In the genomic region with DNA sequence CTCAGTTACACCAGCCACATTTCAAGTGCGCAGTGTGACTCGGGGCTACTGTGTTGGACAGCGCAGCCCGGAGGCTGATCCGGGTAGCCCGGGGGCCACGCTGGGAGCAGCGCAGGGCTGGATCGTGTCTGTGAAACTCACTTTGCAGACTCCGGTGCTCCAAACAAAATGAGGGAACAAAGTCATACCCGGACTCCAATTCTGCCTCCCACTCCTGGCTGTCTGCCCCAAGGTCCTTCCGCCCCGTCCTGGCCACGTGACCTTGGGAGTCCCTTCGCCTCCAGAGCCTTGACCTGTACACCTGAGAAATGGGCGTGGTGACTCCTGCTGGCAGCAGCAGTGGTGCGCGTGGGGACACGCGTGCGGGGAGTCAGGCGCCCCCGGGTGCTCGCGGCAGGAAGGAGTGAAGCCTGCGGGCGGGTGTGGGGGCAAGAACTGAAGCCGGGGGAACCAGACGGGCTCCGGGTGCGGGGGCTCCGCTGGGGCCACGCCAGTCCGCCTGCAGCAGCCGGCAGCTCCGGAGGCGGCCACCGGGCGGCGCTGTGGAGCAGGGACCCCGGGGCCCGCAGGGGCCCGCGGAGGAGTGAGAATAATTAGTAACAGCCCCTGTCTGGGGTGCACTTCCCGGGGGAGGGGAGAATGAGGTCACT, we compare ENCODE assay signal across 9 cellular contexts. TPM values are rescaled to one million over a fixed set of nuclear protein-coding genes. Genes with fewer than 3 reads are reported as not detected.
DNase-seq lines count a peak whose midpoint lies in the region; ATAC-seq and TF ChIP-seq lines count a peak whose summit lies in the region.
"Had no signal": no experiment of that assay in that cellular context is flagged by ENCODE, and none has a peak within 500 bp of the region (broad histone marks: within the 10 kb centered on the region; RNA-seq: fewer than 3 reads in every experiment).

No MANE protein-coding gene starts in this region.

- DNase-seq in CD1c-positive myeloid dendritic cell (ENCODE audit: extremely low spot score) (peak; percentile 34), MM.1S (peak; percentile 15), left cardiac atrium (no peak), spleen (peak; percentile 74)
- DNase-seq in activated naive CD4-positive, alpha-beta T cell treated with Interleukin-2 at 50 U/mL for 16 hours, result peak; percentile 46

- H3K4me3 ChIP-seq in MM.1S (ENCODE audit: low read length) (peak overlapping the region; percentile 44), spleen (peak overlapping the region in 3 of 8 donors; percentile 12 to 46 (median 23))

- H3K4me2 ChIP-seq in MM.1S (ENCODE audit: low read depth, low read length), result peak overlapping the region; percentile 83

- no peak overlapping the region for H3K27ac ChIP-seq in MM.1S (ENCODE audit: low read length)
- no peak overlapping the region for H3K27ac ChIP-seq in spleen

- TF ChIP-seq CTCF in MM.1S (IDR thresholded peaks at IDR 0.05; ENCODE audit: low read length), result peak; percentile 86
- peak in 9 of 11 experiments; percentile 25 to 79 (median 70) for TF ChIP-seq CTCF in spleen (IDR thresholded peaks at IDR 0.05 in 8 of 11, conservative IDR thresholded peaks at IDR 0.05 in 3 of 11)

- H3K4me1 ChIP-seq in MM.1S (ENCODE audit: low read length), result 0 out of 2 replicates have a peak, but pooled peaks cover 4% of the 10 kb centered on the region
- peaks cover 0 to 11% (median 10%) of the 10 kb centered on the region in 6 donors for H3K4me1 ChIP-seq in spleen

- no peaks in the 10 kb centered on the region for H3K9me2 ChIP-seq in MM.1S (replicated peaks; ENCODE audit: insufficient read depth, low read length)

- no peaks in the 10 kb centered on the region for H3K9me3 ChIP-seq in MM.1S (replicated peaks; ENCODE audit: insufficient read depth, low read length)
- H3K9me3 ChIP-seq in spleen, result no peaks in the 10 kb centered on the region

- H2AFZ ChIP-seq in MM.1S (ENCODE audit: low read length), result peak overlapping the region; percentile 68

- intact Hi-C loops in left cardiac atrium (cut with DNase I), result loop anchor here in 1 of 2 donors (5.0 kb wide), 1 partner anchor 45 kb away; the partner anchor contains the start of gene KCNJ4
- intact Hi-C loops in spleen (cut with DNase I; ENCODE audit: low total_unique reads), result no loop called here

- ATAC-seq in left cardiac atrium (peak; percentile 40 to 63), GM18498 (IDR thresholded peaks at IDR 0.05; ENCODE audit: unreplicated experiment) (no peak), HG03469 (IDR thresholded peaks at IDR 0.05; ENCODE audit: unreplicated experiment) (no peak), HG02938 (IDR thresholded peaks at IDR 0.05; ENCODE audit: unreplicated experiment) (no peak)

- H3K36me3 ChIP-seq in MM.1S (replicated peaks; ENCODE audit: insufficient read depth, low read length) (no peaks in the 10 kb centered on the region), spleen (no peaks in the 10 kb centered on the region)

- no peaks in the 10 kb centered on the region for H3K79me2 ChIP-seq in MM.1S (ENCODE audit: low read length)

- peak overlapping the region; percentile 8; the same call in 1 of the 2 replicates for H3K9ac ChIP-seq in MM.1S (ENCODE audit: low read length)

- no peaks in the 10 kb centered on the region for H4K20me1 ChIP-seq in MM.1S (ENCODE audit: insufficient read depth, low read length)

- H3K27me3 ChIP-seq in MM.1S (replicated peaks; ENCODE audit: insufficient read depth, low read length) (no peaks in the 10 kb centered on the region), spleen (replicated peaks in 1 of 7) (peaks cover 0 to 8% (median 0%) of the 10 kb centered on the region in 7 donors)

- H3F3A ChIP-seq in MM.1S (ENCODE audit: insufficient read depth, low read length), result no peaks in the 10 kb centered on the region

- WGBS in spleen, 5 donors, result 9 to 22% (median 16%) methylated on average over 28 to 45 of the region's 45 CpGs

- no peak for TF ChIP-seq POLR2A in spleen (IDR thresholded peaks at IDR 0.05)

RNA-seq across cellular contexts. Expression of gene KCNJ4, which starts 42.4 kb away (rescaled TPM):
- total RNA-seq in left cardiac atrium, result 10 to 100 TPM in 1 of 2 donors, 1 to 10 TPM in 1; 7.2 to 15.9 TPM
- total RNA-seq in spleen, result not detected
- polyA plus RNA-seq in spleen, result not detected
- total RNA-seq: urinary bladder had no signal
- polyA plus RNA-seq: urinary bladder had no signal

RNA-seq across cellular contexts. Expression of gene KDELR3, which starts 55.3 kb away (rescaled TPM):
- 10 to 100 TPM in 1 of 2 donors, 1 to 10 TPM in 1; 9.2 to 10.1 TPM for total RNA-seq in left cardiac atrium
- 1 to 10 TPM; 1.5 to 4.9 (median 3.1) TPM for total RNA-seq in spleen
- polyA plus RNA-seq in spleen, result 1 to 10 TPM in 2 of 3 donors, under 1 TPM in 1; 1.00 to 3.1 (median 1.2) TPM

Comparison
In these comparisons a context has a peak if more than half of its experiments do, and no peak if none do; other contexts are left out.
1. ATAC-seq: peak in left cardiac atrium (2 of 2); none in GM18498 (single experiment), HG03469 (single experiment) and HG02938 (single experiment).
2. RNA of gene KCNJ4, which starts 42.4 kb away (total RNA-seq): 7.2 to 15.9 TPM in left cardiac atrium; not detected in spleen; every median in the first group is over 4 times any median in the second.